23 cellular contexts compared by ENCODE assay signal in genomic region chr13:112178769-112179168, GRCh38.
"Had no signal": no experiment of that assay in that cellular context is flagged by ENCODE, and none has a peak within 500 bp of the region (broad histone marks: within the 10 kb centered on the region; RNA-seq: fewer than 3 reads in every experiment).

No MANE protein-coding gene starts in this region.

- H3K4me1 Mint-ChIP-seq: immature natural killer cell; naive B cell; stimulated activated memory B cell treated with anti-CD40 and anti-IgM and Interleukin-4, amounts not matched to agents 10 μg/mL and 1 μg/mL and 100 μg/mL, for 72 hours; stimulated activated naive CD8-positive, alpha-beta T cell treated with anti-CD3 and anti-CD28 coated beads, Interleukin-15, amount 100 ng/mL, for 72 hours had no signal

- H3K36me3 Mint-ChIP-seq: immature natural killer cell; mesothelial cell of epicardium; naive B cell; neural progenitor cell; stimulated activated memory B cell treated with anti-CD40 and anti-IgM and Interleukin-4, amounts not matched to agents 10 μg/mL and 1 μg/mL and 100 μg/mL, for 72 hours had no signal

- ATAC-seq: right cardiac atrium; sciatic nerve; stimulated activated memory B cell treated with anti-CD40 and anti-IgM and Interleukin-4, amounts not matched to agents 10 μg/mL and 1 μg/mL and 100 μg/mL, for 72 hours; stimulated activated naive CD8-positive, alpha-beta T cell treated with anti-CD3 and anti-CD28 coated beads, Interleukin-15, amount 100 ng/mL, for 72 hours had no signal

- H3K4me1 ChIP-seq: prostate gland had no signal

- H3K4me3 ChIP-seq: left ventricle myocardium inferior, lung, neural progenitor cell, ovary, prostate gland, skin epidermis, tibial nerve, upper lobe of left lung, vagina had no signal

- H3K4me3 Mint-ChIP-seq: immature natural killer cell; mesothelial cell of epicardium; naive B cell; nephron; neural progenitor cell; stimulated activated memory B cell treated with anti-CD40 and anti-IgM and Interleukin-4, amounts not matched to agents 10 μg/mL and 1 μg/mL and 100 μg/mL, for 72 hours; stimulated activated naive CD8-positive, alpha-beta T cell treated with anti-CD3 and anti-CD28 coated beads, Interleukin-15, amount 100 ng/mL, for 72 hours had no signal

- H3K27me3 ChIP-seq: neural progenitor cell, ovary, upper lobe of left lung, vagina had no signal

- H3K27ac Mint-ChIP-seq: immature natural killer cell; mesothelial cell of epicardium; naive B cell; nephron; neural progenitor cell; stimulated activated memory B cell treated with anti-CD40 and anti-IgM and Interleukin-4, amounts not matched to agents 10 μg/mL and 1 μg/mL and 100 μg/mL, for 72 hours; stimulated activated naive CD8-positive, alpha-beta T cell treated with anti-CD3 and anti-CD28 coated beads, Interleukin-15, amount 100 ng/mL, for 72 hours had no signal

- H3K9me3 ChIP-seq: ovary, prostate gland, vagina had no signal

- H3K36me3 ChIP-seq: left ventricle myocardium inferior, neural progenitor cell, ovary, prostate gland, tibial nerve, upper lobe of left lung, vagina had no signal

- DNase-seq: hippocampal formation; immature natural killer cell; left ventricle myocardium inferior; mesendoderm; naive B cell; ovary; retina; right cardiac atrium; stimulated activated CD4-positive, alpha-beta T cell treated with anti-CD3 and anti-CD28 coated beads, Interleukin-4, amount 100 ng/mL, for 24 hours; stimulated activated naive CD4-positive, alpha-beta T cell treated with Interleukin-2 at 50 U/mL for 16 hours; stimulated activated naive CD8-positive, alpha-beta T cell treated with anti-CD3 and anti-CD28 coated beads, Interleukin-15, amount 100 ng/mL, for 72 hours; substantia nigra had no signal

- H3K27me3 Mint-ChIP-seq: stimulated activated memory B cell treated with anti-CD40 and anti-IgM and Interleukin-4, amounts not matched to agents 10 μg/mL and 1 μg/mL and 100 μg/mL, for 72 hours had no signal

- H3K27ac ChIP-seq: left ventricle myocardium inferior, neural progenitor cell, ovary, prostate gland, skin epidermis, tibial nerve, upper lobe of left lung, vagina had no signal
